In genomic region chr2:98664323-98664722, GRCh38 we compare ENCODE assay signal across 11 cellular contexts. TPM values are rescaled to one million over a fixed set of nuclear protein-coding genes. Genes with fewer than 3 reads are reported as not detected.
DNase-seq lines count a peak whose midpoint lies in the region; ATAC-seq, FAIRE-seq and TF ChIP-seq lines count a peak whose summit lies in the region.
"Had no signal": no experiment of that assay in that cellular context is flagged by ENCODE, and none has a peak within 500 bp of the region (broad histone marks: within the 10 kb centered on the region; RNA-seq: fewer than 3 reads in every experiment).

No MANE protein-coding gene starts in this region.

- no peaks in the 10 kb centered on the region for H3K4me1 ChIP-seq in right cardiac atrium (ENCODE audit: control insufficient read depth, insufficient read depth, low read length)

- CTCF ChIA-PET in activated CD8-positive, alpha-beta T cell treated with anti-CD3 and anti-CD28 coated beads for 36 hours (lab: Charles Lee): interaction anchor here (0.9 to 1.8 kb wide), 9 partner anchors 13 to 172 kb away, joined by 3 to 6 read pairs (median 3); partner anchors contain the start of gene MGAT4A

- POLR2A ChIA-PET in activated CD8-positive, alpha-beta T cell treated with anti-CD3 and anti-CD28 coated beads for 36 hours (lab: Charles Lee): interaction anchor here (0.8 to 9.5 kb wide), 10 partner anchors 10 to 106 kb away, joined by 3 to 65 read pairs (median 4); partner anchors contain the start of gene MGAT4A

- H3K4me1 Mint-ChIP-seq in activated CD8-positive, alpha-beta T cell treated with anti-CD3 and anti-CD28 coated beads for 36 hours (ENCODE audit: low read depth): peaks cover 63% of the 10 kb centered on the region
- peaks cover 76 to 78% of the 10 kb centered on the region in 2 donors for H3K4me1 Mint-ChIP-seq in immature natural killer cell

- no peak for TF ChIP-seq CTCF in activated CD8-positive, alpha-beta T cell treated with anti-CD3 and anti-CD28 coated beads for 36 hours (IDR thresholded peaks at IDR 0.05)

- no peaks in the 10 kb centered on the region for H3K9me3 ChIP-seq in right cardiac atrium (ENCODE audit: control insufficient read depth, low read length)

- peak overlapping the region; percentile 100 for H3K27ac Mint-ChIP-seq in activated CD8-positive, alpha-beta T cell treated with anti-CD3 and anti-CD28 coated beads for 36 hours
- H3K27ac Mint-ChIP-seq in immature natural killer cell: peak overlapping the region; percentile 92 to 97 (median 96)

- H3K4me3 Mint-ChIP-seq in activated CD8-positive, alpha-beta T cell treated with anti-CD3 and anti-CD28 coated beads for 36 hours: peak overlapping the region; percentile 81
- H3K4me3 Mint-ChIP-seq in immature natural killer cell: peak overlapping the region; percentile 81 to 98 (median 93)

- ATAC-seq in left cardiac atrium (peak; percentile 50 to 86), right cardiac atrium (no peak)
- peak; percentile 42 for ATAC-seq in activated CD8-positive, alpha-beta T cell treated with anti-CD3 and anti-CD28 coated beads for 36 hours

- no peak overlapping the region for H3K4me3 ChIP-seq in right cardiac atrium (ENCODE audit: low read length)
- H3K4me3 ChIP-seq: BLaER1 had no signal

- no peaks in the 10 kb centered on the region for H3K27me3 Mint-ChIP-seq in activated CD8-positive, alpha-beta T cell treated with anti-CD3 and anti-CD28 coated beads for 36 hours
- H3K27me3 Mint-ChIP-seq in immature natural killer cell (ENCODE audit: low read depth in 3 of 3): peaks cover 5 to 26% (median 7%) of the 10 kb centered on the region in 3 donors

- H3K36me3 Mint-ChIP-seq in activated CD8-positive, alpha-beta T cell treated with anti-CD3 and anti-CD28 coated beads for 36 hours (ENCODE audit: low read depth): peaks cover 73% of the 10 kb centered on the region
- peaks cover 42 to 47% (median 46%) of the 10 kb centered on the region in 3 donors for H3K36me3 Mint-ChIP-seq in immature natural killer cell

- no peak for FAIRE-seq in frontal cortex (lab: Jason Lieb, UNC)
- FAIRE-seq: colon had no signal

- peaks cover 26% of the 10 kb centered on the region for H3K9me3 Mint-ChIP-seq in activated CD8-positive, alpha-beta T cell treated with anti-CD3 and anti-CD28 coated beads for 36 hours
- peaks cover 0 to 15% (median 9%) of the 10 kb centered on the region in 6 donors for H3K9me3 Mint-ChIP-seq in immature natural killer cell

- H3K27ac ChIP-seq in right cardiac atrium (ENCODE audit: low read length): no peak overlapping the region
- H3K27ac ChIP-seq: BLaER1 had no signal

- DNase-seq in left cardiac atrium (no peak), right cardiac atrium (no peak), immature natural killer cell (peak; percentile 59 to 73 (median 69)), GM19240 (ENCODE audit: insufficient read length, low spot score) (no peak), frontal cortex (ENCODE audit: low spot score in 2 of 2) (no peak), posterior vena cava (ENCODE audit: low spot score) (no peak), DMS114 treated with DMSO at 0.1 percent for 48 hours (lab: John Stamatoyannopoulos, UW; ENCODE audit: unreplicated experiment) (no peak)
- DNase-seq in activated CD8-positive, alpha-beta T cell treated with anti-CD3 and anti-CD28 coated beads for 36 hours: peak; percentile 78
- DNase-seq: NCI-H1092 had no signal

- intact Hi-C loops in left cardiac atrium (cut with DNase I) (no loop called here), right cardiac atrium (cut with DNase I) (loop anchor here in 1 of 4 donors (10.0 kb wide), 1 partner anchor 50 kb away; no protein-coding TSS in a partner anchor), posterior vena cava (cut with DNase I) (loop anchor here in 1 of 2 donors (5.0 kb wide), 1 partner anchor 163 kb away; no protein-coding TSS in a partner anchor)
- intact Hi-C loops in activated CD8-positive, alpha-beta T cell treated with anti-CD3 and anti-CD28 coated beads for 36 hours (cut with micrococcal nuclease): loop anchor here (2.0 kb wide), 1 partner anchor 64 kb away; no protein-coding TSS in a partner anchor

- WGBS in right cardiac atrium: 90% methylated on average over 3 of the region's 3 CpGs

- H3K27me3 ChIP-seq in right cardiac atrium (ENCODE audit: control insufficient read depth, insufficient read depth): no peaks in the 10 kb centered on the region
- H3K27me3 ChIP-seq: BLaER1 had no signal

RNA-seq across cellular contexts. Expression of gene UNC50, which starts 55.9 kb away (rescaled TPM):
- total RNA-seq in left cardiac atrium (10 to 100 TPM; 28.3 to 33.7 TPM), right cardiac atrium (10 to 100 TPM; 29.4 to 38.1 (median 33.1) TPM), frontal cortex (55.8 TPM), posterior vena cava (10 to 100 TPM; 36.3 to 45.6 TPM)
- polyA plus RNA-seq in right cardiac atrium (30.8 TPM), immature natural killer cell (10 to 100 TPM; 42.1 to 73.4 (median 58.6) TPM)
- 10 to 100 TPM; 24.8 to 28.3 TPM for total RNA-seq in activated CD8-positive, alpha-beta T cell treated with anti-CD3 and anti-CD28 coated beads for 36 hours

RNA-seq across cellular contexts. Expression of gene COA5, which starts 56.0 kb away (rescaled TPM):
- total RNA-seq in left cardiac atrium (10 to 100 TPM; 23.1 to 23.7 TPM), right cardiac atrium (10 to 100 TPM; 24.8 to 30.4 (median 28.2) TPM), frontal cortex (60.7 TPM), posterior vena cava (10 to 100 TPM; 19.5 to 25.5 TPM)
- polyA plus RNA-seq in right cardiac atrium (37.4 TPM), immature natural killer cell (10 to 100 TPM; 34.0 to 54.6 (median 37.5) TPM)
- 10 to 100 TPM; 27.5 to 32.7 TPM for total RNA-seq in activated CD8-positive, alpha-beta T cell treated with anti-CD3 and anti-CD28 coated beads for 36 hours

Comparison
In these comparisons a context has a peak if more than half of its experiments do, and no peak if none do; other contexts are left out.
1. ATAC-seq: peak in left cardiac atrium (2 of 2) and activated CD8-positive, alpha-beta T cell treated with anti-CD3 and anti-CD28 coated beads for 36 hours (single experiment); none in right cardiac atrium (0 of 2).
2. DNase-seq: peak in activated CD8-positive, alpha-beta T cell treated with anti-CD3 and anti-CD28 coated beads for 36 hours (single experiment) and immature natural killer cell (3 of 3); none in left cardiac atrium (single experiment), right cardiac atrium (0 of 3), GM19240 (single experiment), frontal cortex (0 of 2), posterior vena cava (single experiment) and DMS114 treated with DMSO at 0.1 percent for 48 hours (single experiment).